Comparison of ENCODE assay signal across 8 cellular contexts in genomic region chr6:135002229-135002844, GRCh38. TPM values are rescaled to one million over a fixed set of nuclear protein-coding genes. Genes with fewer than 3 reads are reported as not detected.
DNase-seq lines count a peak whose midpoint lies in the region; ATAC-seq and TF ChIP-seq lines count a peak whose summit lies in the region.

No MANE protein-coding gene starts in this region.

- no peak for DNase-seq in activated CD8-positive, alpha-beta memory T cell treated with anti-CD3 and anti-CD28 coated beads, Interleukin-2, amount 10 ng/mL, durations not matched to agents 7 days and 5 days
- no peak for DNase-seq in activated CD8-positive, alpha-beta memory T cell treated with anti-CD3 and anti-CD28 coated beads, Interleukin-2, amount 50 U/mL, for 4 hours
- DNase-seq in Panc1 (ENCODE audit: low read depth, low spot score) (no peak), fibroblast of the aortic adventitia (ENCODE audit: low read depth) (peak; percentile 46), tibial nerve (ENCODE audit: low spot score in 2 of 2) (no peak), NCI-H187 (lab: John Stamatoyannopoulos, UW) (no peak)

- peaks cover 13% of the 10 kb centered on the region for H3K36me3 ChIP-seq in Panc1 (ENCODE audit: control insufficient read depth, insufficient read depth, low read length)
- H3K36me3 ChIP-seq in tibial nerve: peaks cover 0 to 3% (median 0%) of the 10 kb centered on the region in 3 donors

- intact Hi-C loops in Panc1 (cut with micrococcal nuclease; ENCODE audit: unreplicated experiment): no loop called here

- H3K27ac ChIP-seq in Panc1 (ENCODE audit: low read length): no peak overlapping the region
- H3K27ac ChIP-seq in tibial nerve: no peak overlapping the region

- in situ Hi-C loops in Panc1 (cut with HindIII; ENCODE audit: low pct_unique_long_range_greater_than_20kb, low sequenced_read_pairs): no loop called here

- H3K4me1 ChIP-seq in Panc1 (ENCODE audit: control insufficient read depth, insufficient read depth, low read length): no peaks in the 10 kb centered on the region
- H3K4me1 ChIP-seq in tibial nerve: no peaks in the 10 kb centered on the region

- WGBS in tibial nerve, 2 donors: 73 to 85% methylated on average over 5 of the region's 5 CpGs

- ATAC-seq in activated CD8-positive, alpha-beta memory T cell treated with anti-CD3 and anti-CD28 coated beads, Interleukin-2, amount 10 ng/mL, durations not matched to agents 7 days and 5 days: peak; percentile 16
- ATAC-seq in Panc1 (no peak), HG03571 (IDR thresholded peaks at IDR 0.05; ENCODE audit: unreplicated experiment) (no peak), GM19351 (IDR thresholded peaks at IDR 0.05; ENCODE audit: unreplicated experiment) (no peak)

- TF ChIP-seq CTCF in Panc1 (IDR thresholded peaks at IDR 0.05): peak; percentile 69; the same call in 1 of the 2 replicates
- peak; percentile 64 for TF ChIP-seq CTCF in fibroblast of the aortic adventitia (IDR thresholded peaks at IDR 0.05; ENCODE audit: insufficient read depth, low read length)
- TF ChIP-seq CTCF in tibial nerve (IDR thresholded peaks at IDR 0.05): peak; percentile 9 to 53 (median 39)

- H3K9me3 ChIP-seq in Panc1 (ENCODE audit: control insufficient read depth, insufficient read depth, low read depth, low read length) (no peaks in the 10 kb centered on the region), tibial nerve (no peaks in the 10 kb centered on the region)

- no peak overlapping the region for H3K4me3 ChIP-seq in Panc1 (ENCODE audit: low read depth in 2 of 2, low read length in 2 of 2)
- H3K4me3 ChIP-seq in fibroblast of the aortic adventitia (ENCODE audit: low read depth, low read length): no peak overlapping the region
- H3K4me3 ChIP-seq in tibial nerve: no peak overlapping the region

- H3K4me1 Mint-ChIP-seq in activated CD8-positive, alpha-beta memory T cell treated with anti-CD3 and anti-CD28 coated beads, Interleukin-2, amount 10 ng/mL, durations not matched to agents 7 days and 5 days: peaks cover 17% of the 10 kb centered on the region

- H3K27me3 ChIP-seq in Panc1 (ENCODE audit: control insufficient read depth, insufficient read depth, low read length) (no peaks in the 10 kb centered on the region), tibial nerve (no peaks in the 10 kb centered on the region)

- H3K9me3 Mint-ChIP-seq in activated CD8-positive, alpha-beta memory T cell treated with anti-CD3 and anti-CD28 coated beads, Interleukin-2, amount 10 ng/mL, durations not matched to agents 7 days and 5 days (ENCODE audit: low read depth): no peaks in the 10 kb centered on the region

- POLR2A ChIA-PET in Panc1 (lab: Charles Lee): no interaction called here

- H3K27ac Mint-ChIP-seq in activated CD8-positive, alpha-beta memory T cell treated with anti-CD3 and anti-CD28 coated beads, Interleukin-2, amount 10 ng/mL, durations not matched to agents 7 days and 5 days: no peak overlapping the region

- H3K36me3 Mint-ChIP-seq in activated CD8-positive, alpha-beta memory T cell treated with anti-CD3 and anti-CD28 coated beads, Interleukin-2, amount 10 ng/mL, durations not matched to agents 7 days and 5 days: peaks cover 14% of the 10 kb centered on the region

- H3K27me3 Mint-ChIP-seq in activated CD8-positive, alpha-beta memory T cell treated with anti-CD3 and anti-CD28 coated beads, Interleukin-2, amount 10 ng/mL, durations not matched to agents 7 days and 5 days: no peaks in the 10 kb centered on the region

- H3K4me3 Mint-ChIP-seq in activated CD8-positive, alpha-beta memory T cell treated with anti-CD3 and anti-CD28 coated beads, Interleukin-2, amount 10 ng/mL, durations not matched to agents 7 days and 5 days: no peak overlapping the region

- BruUV-seq in Panc1 (replicated peaks; lab: Mats Ljungman, UMichigan): no TSS peak

- no peak for TF ChIP-seq POLR2A in tibial nerve (IDR thresholded peaks at IDR 0.05)

- CTCF ChIA-PET in activated CD8-positive, alpha-beta memory T cell treated with anti-CD3 and anti-CD28 coated beads, Interleukin-2, amount 10 ng/mL, durations not matched to agents 7 days and 5 days (lab: Charles Lee): interaction anchor here (0.6 to 4.6 kb wide), 5 partner anchors 9 to 157 kb away, joined by 3 to 24 read pairs (median 5); no protein-coding TSS in a partner anchor
- CTCF ChIA-PET in Panc1 (lab: Charles Lee): interaction anchor here (0.6 kb wide), 1 partner anchor 823 kb away, joined by 7 read pairs; no protein-coding TSS in a partner anchor

- no peak for TF ChIP-seq EP300 in tibial nerve (IDR thresholded peaks at IDR 0.05)

RNA-seq across cellular contexts. Expression of gene HBS1L, which starts 52.3 kb away (rescaled TPM):
- 100 to 1,000 TPM in 1 of 2 experiments, 10 to 100 TPM in 1; 92.2 to 112 TPM for total RNA-seq in activated CD8-positive, alpha-beta memory T cell treated with anti-CD3 and anti-CD28 coated beads, Interleukin-2, amount 10 ng/mL, durations not matched to agents 7 days and 5 days
- 79.2 TPM for total RNA-seq in Panc1 (2021; ENCODE audit: unreplicated experiment)
- polyA plus RNA-seq in Panc1 (2012; ENCODE audit: insufficient read length): 45.1 TPM
- total RNA-seq in fibroblast of the aortic adventitia (ENCODE audit: low replicate concordance): 141 and 158 TPM in 2 replicates
- 10 to 100 TPM; 31.2 to 54.2 (median 46.0) TPM for total RNA-seq in tibial nerve

RNA-seq across cellular contexts. Expression of gene ALDH8A1, which starts 52.4 kb away (rescaled TPM):
- total RNA-seq in activated CD8-positive, alpha-beta memory T cell treated with anti-CD3 and anti-CD28 coated beads, Interleukin-2, amount 10 ng/mL, durations not matched to agents 7 days and 5 days: 1 to 10 TPM in 1 of 2 experiments, under 1 TPM in 1; 0.84 to 2.5 TPM
- total RNA-seq in Panc1 (2021; ENCODE audit: unreplicated experiment) (not detected), fibroblast of the aortic adventitia (ENCODE audit: low replicate concordance) (0.09 and 0.16 TPM in 2 replicates), tibial nerve (1 to 10 TPM in 3 of 4 donors, under 1 TPM in 1; 0.90 to 4.2 (median 2.3) TPM)
- polyA plus RNA-seq in Panc1 (2012; ENCODE audit: insufficient read length): not detected
